ENCODE assay signal across 15 cellular contexts in the genomic region with DNA sequence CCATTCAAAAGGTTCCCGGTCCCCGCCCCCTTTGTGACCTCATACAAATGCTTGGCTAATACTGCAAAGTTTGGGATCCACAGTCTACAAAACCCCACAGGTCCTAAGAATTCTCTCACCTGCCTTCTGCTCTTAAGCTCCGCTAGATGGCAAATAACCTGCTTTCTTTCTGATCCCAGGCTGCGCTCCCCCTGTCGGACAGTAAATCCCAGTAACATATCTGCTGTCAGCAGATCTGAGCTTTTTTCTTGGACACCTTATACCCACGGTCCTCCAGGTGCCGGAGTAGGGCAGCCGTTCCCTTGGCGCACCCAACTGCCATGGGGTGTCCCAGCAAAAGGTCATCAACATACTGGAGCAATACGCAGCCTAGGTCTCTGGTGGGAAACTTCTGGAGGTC. TPM values are rescaled to one million over a fixed set of nuclear protein-coding genes. Genes with fewer than 3 reads are reported as not detected.
DNase-seq lines count a peak whose midpoint lies in the region; ATAC-seq, FAIRE-seq and TF ChIP-seq lines count a peak whose summit lies in the region.
"Had no signal": no experiment of that assay in that cellular context is flagged by ENCODE, and none has a peak within 500 bp of the region (broad histone marks: within the 10 kb centered on the region; RNA-seq: fewer than 3 reads in every experiment).

No MANE protein-coding gene starts in this region.

- peaks cover 15% of the 10 kb centered on the region; the same call in 2 of the 3 replicates for H3K4me1 Mint-ChIP-seq in GM23338

- DNase-seq in GM23338 (ENCODE audit: low spot score) = peak; percentile 28
- DNase-seq in NCI-H1930 (lab: John Stamatoyannopoulos, UW) = peak; percentile 25 to 48
- DNase-seq in bronchial epithelial cell (ENCODE audit: low read depth) = peak; percentile 66
- peak; percentile 6 for DNase-seq in renal cortical epithelial cell (ENCODE audit: low read depth)
- DNase-seq in activated CD4-positive, CD25-positive, alpha-beta regulatory T cell treated with anti-CD3 and anti-CD28 coated beads, Interleukin-2, amount 50 U/mL, for 72 hours = no peak
- no peak for DNase-seq in GM19239 (ENCODE audit: insufficient read length, low spot score)
- DNase-seq: activated CD4-positive, alpha-beta T cell treated with anti-CD3 and anti-CD28 coated beads for 48 hours; activated T-cell treated with anti-CD3 and anti-CD28 coated beads, Interleukin-2, amount 50 U/mL, for 4 hours; islet precursor cell; Peyer's patch; T-helper 2 cell had no signal

- no peak overlapping the region for H3K4me3 ChIP-seq in GM23338
- H3K4me3 ChIP-seq in bronchial epithelial cell (ENCODE audit: low read depth, low read length) = no peak overlapping the region
- H3K4me3 ChIP-seq: Peyer's patch, thoracic aorta had no signal

- TF ChIP-seq CTCF in GM23338 (conservative IDR thresholded peaks at IDR 0.05; ENCODE audit: low read depth in 2 of 2) (peak in 1 of 2 experiments; percentile 40; a peak in 3 of 4 replicates), bronchial epithelial cell (IDR thresholded peaks at IDR 0.05; ENCODE audit: insufficient read depth, low read length, severe bottlenecking) (peak; percentile 73)

- H3K36me3 ChIP-seq in GM23338 (ENCODE audit: insufficient read depth) = no peaks in the 10 kb centered on the region
- no peaks in the 10 kb centered on the region for H3K36me3 ChIP-seq in bronchial epithelial cell (ENCODE audit: control insufficient read depth, insufficient read depth, low read length)
- H3K36me3 ChIP-seq: Peyer's patch, thoracic aorta had no signal

- no peak overlapping the region for H3K27ac Mint-ChIP-seq in GM23338

- H3K36me3 Mint-ChIP-seq in GM23338 (ENCODE audit: low read depth) = peaks cover 15% of the 10 kb centered on the region; the same call in 2 of the 3 replicates

- H3K27me3 Mint-ChIP-seq in GM23338 (ENCODE audit: insufficient read depth, low read depth, poor library complexity) = peaks cover 4% of the 10 kb centered on the region

- H3K27ac ChIP-seq in GM23338 (ENCODE audit: low read depth) = no peak overlapping the region
- H3K27ac ChIP-seq: C4-2B, Peyer's patch, thoracic aorta had no signal

- no peak for FAIRE-seq in bronchial epithelial cell (lab: Jason Lieb, UNC)
- FAIRE-seq in GM19239 (lab: Jason Lieb, UNC) = no peak
- FAIRE-seq: endothelial cell of umbilical vein had no signal

- H3K4me1 ChIP-seq in GM23338 (ENCODE audit: insufficient read depth) = no peaks in the 10 kb centered on the region
- H3K4me1 ChIP-seq: Peyer's patch had no signal

- ATAC-seq in GM23338 (no peak), GM18907 (IDR thresholded peaks at IDR 0.05; ENCODE audit: unreplicated experiment) (no peak)
- ATAC-seq: activated T-cell treated with anti-CD3 and anti-CD28 coated beads, Interleukin-2, amount 50 U/mL, for 4 hours had no signal

- H4K20me1 ChIP-seq in GM23338 (replicated peaks; ENCODE audit: insufficient read depth) = no peaks in the 10 kb centered on the region

- H3K4me3 Mint-ChIP-seq in GM23338 = no peak overlapping the region
- H3K4me3 Mint-ChIP-seq: activated T-cell treated with anti-CD3 and anti-CD28 coated beads, Interleukin-2, amount 50 U/mL, for 4 hours had no signal

- H3K79me2 ChIP-seq in GM23338 (replicated peaks; ENCODE audit: insufficient read depth) = no peaks in the 10 kb centered on the region

- H3K9me3 Mint-ChIP-seq in GM23338 = peaks cover 30% of the 10 kb centered on the region

- H3K27me3 ChIP-seq in GM23338 (ENCODE audit: insufficient read depth) (no peaks in the 10 kb centered on the region), bronchial epithelial cell (ENCODE audit: control insufficient read depth, insufficient read depth, low read length) (peaks cover 3% of the 10 kb centered on the region)
- H3K27me3 ChIP-seq: Peyer's patch had no signal

- no peaks in the 10 kb centered on the region for H3K9me2 ChIP-seq in GM23338 (ENCODE audit: insufficient read depth)

- no peak overlapping the region for H3K4me2 ChIP-seq in GM23338

- H3F3A ChIP-seq in GM23338 (replicated peaks; ENCODE audit: low read depth) = no peaks in the 10 kb centered on the region

- no peak overlapping the region for H2AFZ ChIP-seq in GM23338

TF ChIP-seq in GM23338, 12 proteins besides CTCF, POLR2A, EP300 and RAD21 (continues in another document):
- TF ChIP-seq STAT1 (IDR thresholded peaks at IDR 0.05; ENCODE audit: unreplicated experiment) (no peak), ZNF114 (CRISPR knock-in tag; IDR thresholded peaks at IDR 0.05) (no peak), JUNB (IDR thresholded peaks at IDR 0.05; ENCODE audit: unreplicated experiment) (no peak), ZNF331 (CRISPR knock-in tag; IDR thresholded peaks at IDR 0.05; ENCODE audit: low read depth) (no peak), NANOG (IDR thresholded peaks at IDR 0.05; ENCODE audit: borderline replicate concordance) (no peak), CREB1 (CRISPR knock-in tag; IDR thresholded peaks at IDR 0.05; ENCODE audit: low read depth) (no peak), EZH2 (IDR thresholded peaks at IDR 0.05; ENCODE audit: low read depth, unreplicated experiment) (no peak), EZH2phosphoT487 (IDR thresholded peaks at IDR 0.05; ENCODE audit: unreplicated experiment) (no peak)
- TF ChIP-seq, protein P1, sequence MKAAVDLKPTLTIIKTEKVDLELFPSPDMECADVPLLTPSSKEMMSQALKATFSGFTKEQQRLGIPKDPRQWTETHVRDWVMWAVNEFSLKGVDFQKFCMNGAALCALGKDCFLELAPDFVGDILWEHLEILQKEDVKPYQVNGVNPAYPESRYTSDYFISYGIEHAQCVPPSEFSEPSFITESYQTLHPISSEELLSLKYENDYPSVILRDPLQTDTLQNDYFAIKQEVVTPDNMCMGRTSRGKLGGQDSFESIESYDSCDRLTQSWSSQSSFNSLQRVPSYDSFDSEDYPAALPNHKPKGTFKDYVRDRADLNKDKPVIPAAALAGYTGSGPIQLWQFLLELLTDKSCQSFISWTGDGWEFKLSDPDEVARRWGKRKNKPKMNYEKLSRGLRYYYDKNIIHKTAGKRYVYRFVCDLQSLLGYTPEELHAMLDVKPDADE (IDR thresholded peaks at IDR 0.05) = no peak
- TF ChIP-seq, protein P2, sequence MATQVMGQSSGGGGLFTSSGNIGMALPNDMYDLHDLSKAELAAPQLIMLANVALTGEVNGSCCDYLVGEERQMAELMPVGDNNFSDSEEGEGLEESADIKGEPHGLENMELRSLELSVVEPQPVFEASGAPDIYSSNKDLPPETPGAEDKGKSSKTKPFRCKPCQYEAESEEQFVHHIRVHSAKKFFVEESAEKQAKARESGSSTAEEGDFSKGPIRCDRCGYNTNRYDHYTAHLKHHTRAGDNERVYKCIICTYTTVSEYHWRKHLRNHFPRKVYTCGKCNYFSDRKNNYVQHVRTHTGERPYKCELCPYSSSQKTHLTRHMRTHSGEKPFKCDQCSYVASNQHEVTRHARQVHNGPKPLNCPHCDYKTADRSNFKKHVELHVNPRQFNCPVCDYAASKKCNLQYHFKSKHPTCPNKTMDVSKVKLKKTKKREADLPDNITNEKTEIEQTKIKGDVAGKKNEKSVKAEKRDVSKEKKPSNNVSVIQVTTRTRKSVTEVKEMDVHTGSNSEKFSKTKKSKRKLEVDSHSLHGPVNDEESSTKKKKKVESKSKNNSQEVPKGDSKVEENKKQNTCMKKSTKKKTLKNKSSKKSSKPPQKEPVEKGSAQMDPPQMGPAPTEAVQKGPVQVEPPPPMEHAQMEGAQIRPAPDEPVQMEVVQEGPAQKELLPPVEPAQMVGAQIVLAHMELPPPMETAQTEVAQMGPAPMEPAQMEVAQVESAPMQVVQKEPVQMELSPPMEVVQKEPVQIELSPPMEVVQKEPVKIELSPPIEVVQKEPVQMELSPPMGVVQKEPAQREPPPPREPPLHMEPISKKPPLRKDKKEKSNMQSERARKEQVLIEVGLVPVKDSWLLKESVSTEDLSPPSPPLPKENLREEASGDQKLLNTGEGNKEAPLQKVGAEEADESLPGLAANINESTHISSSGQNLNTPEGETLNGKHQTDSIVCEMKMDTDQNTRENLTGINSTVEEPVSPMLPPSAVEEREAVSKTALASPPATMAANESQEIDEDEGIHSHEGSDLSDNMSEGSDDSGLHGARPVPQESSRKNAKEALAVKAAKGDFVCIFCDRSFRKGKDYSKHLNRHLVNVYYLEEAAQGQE (IDR thresholded peaks at IDR 0.05; ENCODE audit: unreplicated experiment) = no peak

RNA-seq across cellular contexts. Expression of a gene that starts 39.0 kb away (rescaled TPM):
- 44.4 and 49.8 TPM in 2 replicates for total RNA-seq in GM23338 (2014; rRNA removed; shearing (Covaris generic))
- polyA plus RNA-seq in GM23338 (2016; fragmentation: Nextera tagmentation; extraction: Ambion mirVana) = 10.7 and 11.4 TPM in 2 replicates
- total RNA-seq in bronchial epithelial cell (25.9 and 27.9 TPM in 2 replicates), renal cortical epithelial cell (22.7 and 32.7 TPM in 2 replicates)

RNA-seq across cellular contexts. Expression of a gene that starts 59.9 kb away (rescaled TPM):
- 96.5 and 116 TPM in 2 replicates for total RNA-seq in GM23338 (2014; rRNA removed; shearing (Covaris generic))
- 83.2 and 86.6 TPM in 2 replicates for polyA plus RNA-seq in GM23338 (2016; fragmentation: Nextera tagmentation; extraction: Ambion mirVana)
- 15.5 and 17.8 TPM in 2 replicates for total RNA-seq in bronchial epithelial cell
- total RNA-seq in renal cortical epithelial cell = 13.4 and 16.8 TPM in 2 replicates

Comparison
In these comparisons a context has a peak if more than half of its experiments do, and no peak if none do; other contexts are left out.
1. DNase-seq: peak in GM23338 (single experiment), NCI-H1930 (2 of 2), bronchial epithelial cell (single experiment) and renal cortical epithelial cell (single experiment); none in activated CD4-positive, CD25-positive, alpha-beta regulatory T cell treated with anti-CD3 and anti-CD28 coated beads, Interleukin-2, amount 50 U/mL, for 72 hours (single experiment) and GM19239 (single experiment).